ENCODE assay signal across 2 cellular contexts in the genomic region with DNA sequence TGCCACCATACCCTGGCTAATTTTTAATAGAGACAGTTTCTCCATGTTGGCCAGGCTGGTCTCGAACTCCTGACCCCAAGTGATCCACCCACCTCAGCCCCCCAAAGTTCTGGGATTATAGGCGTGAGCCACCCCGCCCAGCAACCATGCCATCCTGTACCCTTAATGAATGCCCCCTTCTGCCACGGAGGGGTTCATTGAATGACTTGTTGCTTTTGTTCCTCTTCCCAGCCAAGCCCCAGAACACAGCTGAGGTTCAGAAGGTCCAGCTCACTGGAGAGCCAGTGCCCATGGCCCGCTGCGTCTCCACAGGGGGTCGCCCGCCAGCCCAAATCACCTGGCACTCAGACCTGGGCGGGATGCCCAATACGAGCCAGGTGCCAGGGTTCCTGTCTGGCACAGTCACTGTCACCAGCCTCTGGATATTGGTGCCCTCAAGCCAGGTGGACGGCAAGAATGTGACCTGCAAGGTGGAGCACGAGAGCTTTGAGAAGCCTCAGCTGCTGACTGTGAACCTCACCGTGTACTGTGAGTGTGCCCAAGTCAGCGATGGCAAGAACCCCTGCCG.
TF ChIP-seq lines count a peak whose summit lies in the region.

No MANE protein-coding gene starts in this region.

TF ChIP-seq in HEK293, 187 proteins besides CTCF, POLR2A, EP300 and RAD21:
- TF ChIP-seq OVOL3 (tag by site-specific recombination; IDR thresholded peaks at IDR 0.05) (no peak), ZNF521 (tag by site-specific recombination; IDR thresholded peaks at IDR 0.05) (no peak), SCRT2 (tag by site-specific recombination; IDR thresholded peaks at IDR 0.05) (peak; percentile 55)

TF ChIP-seq in WTC11, 78 proteins besides CTCF, POLR2A, EP300 and RAD21:
- TF ChIP-seq, protein P1, sequence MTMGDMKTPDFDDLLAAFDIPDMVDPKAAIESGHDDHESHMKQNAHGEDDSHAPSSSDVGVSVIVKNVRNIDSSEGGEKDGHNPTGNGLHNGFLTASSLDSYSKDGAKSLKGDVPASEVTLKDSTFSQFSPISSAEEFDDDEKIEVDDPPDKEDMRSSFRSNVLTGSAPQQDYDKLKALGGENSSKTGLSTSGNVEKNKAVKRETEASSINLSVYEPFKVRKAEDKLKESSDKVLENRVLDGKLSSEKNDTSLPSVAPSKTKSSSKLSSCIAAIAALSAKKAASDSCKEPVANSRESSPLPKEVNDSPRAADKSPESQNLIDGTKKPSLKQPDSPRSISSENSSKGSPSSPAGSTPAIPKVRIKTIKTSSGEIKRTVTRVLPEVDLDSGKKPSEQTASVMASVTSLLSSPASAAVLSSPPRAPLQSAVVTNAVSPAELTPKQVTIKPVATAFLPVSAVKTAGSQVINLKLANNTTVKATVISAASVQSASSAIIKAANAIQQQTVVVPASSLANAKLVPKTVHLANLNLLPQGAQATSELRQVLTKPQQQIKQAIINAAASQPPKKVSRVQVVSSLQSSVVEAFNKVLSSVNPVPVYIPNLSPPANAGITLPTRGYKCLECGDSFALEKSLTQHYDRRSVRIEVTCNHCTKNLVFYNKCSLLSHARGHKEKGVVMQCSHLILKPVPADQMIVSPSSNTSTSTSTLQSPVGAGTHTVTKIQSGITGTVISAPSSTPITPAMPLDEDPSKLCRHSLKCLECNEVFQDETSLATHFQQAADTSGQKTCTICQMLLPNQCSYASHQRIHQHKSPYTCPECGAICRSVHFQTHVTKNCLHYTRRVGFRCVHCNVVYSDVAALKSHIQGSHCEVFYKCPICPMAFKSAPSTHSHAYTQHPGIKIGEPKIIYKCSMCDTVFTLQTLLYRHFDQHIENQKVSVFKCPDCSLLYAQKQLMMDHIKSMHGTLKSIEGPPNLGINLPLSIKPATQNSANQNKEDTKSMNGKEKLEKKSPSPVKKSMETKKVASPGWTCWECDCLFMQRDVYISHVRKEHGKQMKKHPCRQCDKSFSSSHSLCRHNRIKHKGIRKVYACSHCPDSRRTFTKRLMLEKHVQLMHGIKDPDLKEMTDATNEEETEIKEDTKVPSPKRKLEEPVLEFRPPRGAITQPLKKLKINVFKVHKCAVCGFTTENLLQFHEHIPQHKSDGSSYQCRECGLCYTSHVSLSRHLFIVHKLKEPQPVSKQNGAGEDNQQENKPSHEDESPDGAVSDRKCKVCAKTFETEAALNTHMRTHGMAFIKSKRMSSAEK (CRISPR knock-in tag; IDR thresholded peaks at IDR 0.05; ENCODE audit: borderline replicate concordance), result no peak
- TF ChIP-seq ZNF416 (CRISPR knock-in tag; IDR thresholded peaks at IDR 0.05) (no peak), CREB1 (CRISPR knock-in tag; IDR thresholded peaks at IDR 0.05) (no peak), ETV6 (CRISPR knock-in tag; IDR thresholded peaks at IDR 0.05) (no peak)
